ENCODE assay signal across 1 cellular context in the genomic region with DNA sequence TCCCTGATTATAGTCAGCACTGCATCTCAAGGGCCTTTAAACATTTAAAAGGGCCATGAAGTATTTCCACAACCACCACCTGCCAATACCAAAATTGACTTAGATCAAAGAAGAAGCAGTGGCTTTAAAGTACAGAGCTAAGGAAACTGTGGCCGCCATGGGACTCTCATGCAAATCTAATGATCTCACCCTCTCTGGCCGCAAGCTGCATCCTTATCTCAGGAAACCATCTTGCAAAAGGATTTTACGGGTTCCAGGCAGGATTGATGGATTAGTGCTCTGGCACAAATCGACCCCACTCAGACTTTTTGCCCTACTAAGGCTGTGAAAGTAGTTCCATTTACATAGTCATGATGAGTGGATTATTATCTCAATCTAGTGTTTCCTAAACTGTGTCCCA.
TF ChIP-seq lines count a peak whose summit lies in the region.

No MANE protein-coding gene starts in this region.

TF ChIP-seq in HEK293, 187 proteins besides CTCF, POLR2A, EP300 and RAD21 (continued from another document):
- TF ChIP-seq, protein P1, sequence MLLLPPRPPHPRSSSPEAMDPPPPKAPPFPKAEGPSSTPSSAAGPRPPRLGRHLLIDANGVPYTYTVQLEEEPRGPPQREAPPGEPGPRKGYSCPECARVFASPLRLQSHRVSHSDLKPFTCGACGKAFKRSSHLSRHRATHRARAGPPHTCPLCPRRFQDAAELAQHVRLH (tag by site-specific recombination; IDR thresholded peaks at IDR 0.05): no peak
- TF ChIP-seq ZNF416 (tag by site-specific recombination; IDR thresholded peaks at IDR 0.05) (no peak), ZBTB17 (tag by site-specific recombination; IDR thresholded peaks at IDR 0.05) (peak; percentile 80), ZNF677 (tag by site-specific recombination; IDR thresholded peaks at IDR 0.05) (no peak), TCF7L2 (IDR thresholded peaks at IDR 0.05; ENCODE audit: borderline replicate concordance, low read depth, low read length) (peak; percentile 68), ZNF140 (tag by site-specific recombination; IDR thresholded peaks at IDR 0.05) (no peak), IKZF3 (tag by site-specific recombination; IDR thresholded peaks at IDR 0.05) (peak; percentile 74), ZNF2 (tag by site-specific recombination; IDR thresholded peaks at IDR 0.05) (no peak), ZNF843 (tag by site-specific recombination; IDR thresholded peaks at IDR 0.05) (0 out of 2 replicates have a peak, but pooled peaks have one; percentile 36), GLIS2 (tag by site-specific recombination; IDR thresholded peaks at IDR 0.05) (peak; percentile 13; the same call in 1 of the 2 replicates), MZF1 (tag by site-specific recombination; IDR thresholded peaks at IDR 0.05; ENCODE audit: borderline replicate concordance) (0 out of 2 replicates have a peak, but pooled peaks have one; percentile 26), ZFP69B (tag by site-specific recombination; IDR thresholded peaks at IDR 0.05) (peak; percentile 51; the same call in 1 of the 2 replicates), KLF9 (tag by site-specific recombination; IDR thresholded peaks at IDR 0.05; ENCODE audit: low read depth) (no peak), ZNF366 (tag by site-specific recombination; conservative IDR thresholded peaks at IDR 0.05) (peak; percentile 49), ZNF747 (tag by site-specific recombination; IDR thresholded peaks at IDR 0.05) (no peak), ZNF214 (tag by site-specific recombination; IDR thresholded peaks at IDR 0.05; ENCODE audit: borderline replicate concordance) (no peak), ZNF629 (tag by site-specific recombination; IDR thresholded peaks at IDR 0.05) (no peak), SALL2 (tag by site-specific recombination; IDR thresholded peaks at IDR 0.05; ENCODE audit: borderline replicate concordance) (no peak), ZNF114 (tag by site-specific recombination; IDR thresholded peaks at IDR 0.05) (no peak), ZNF184 (tag by site-specific recombination; IDR thresholded peaks at IDR 0.05) (0 out of 2 replicates have a peak, but pooled peaks have one; percentile 31)
- TF ChIP-seq, protein P2, sequence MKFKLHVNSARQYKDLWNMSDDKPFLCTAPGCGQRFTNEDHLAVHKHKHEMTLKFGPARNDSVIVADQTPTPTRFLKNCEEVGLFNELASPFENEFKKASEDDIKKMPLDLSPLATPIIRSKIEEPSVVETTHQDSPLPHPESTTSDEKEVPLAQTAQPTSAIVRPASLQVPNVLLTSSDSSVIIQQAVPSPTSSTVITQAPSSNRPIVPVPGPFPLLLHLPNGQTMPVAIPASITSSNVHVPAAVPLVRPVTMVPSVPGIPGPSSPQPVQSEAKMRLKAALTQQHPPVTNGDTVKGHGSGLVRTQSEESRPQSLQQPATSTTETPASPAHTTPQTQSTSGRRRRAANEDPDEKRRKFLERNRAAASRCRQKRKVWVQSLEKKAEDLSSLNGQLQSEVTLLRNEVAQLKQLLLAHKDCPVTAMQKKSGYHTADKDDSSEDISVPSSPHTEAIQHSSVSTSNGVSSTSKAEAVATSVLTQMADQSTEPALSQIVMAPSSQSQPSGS (tag by site-specific recombination; IDR thresholded peaks at IDR 0.05; ENCODE audit: low read depth): peak; percentile 41; the same call in 1 of the 2 replicates
- TF ChIP-seq, protein P3, sequence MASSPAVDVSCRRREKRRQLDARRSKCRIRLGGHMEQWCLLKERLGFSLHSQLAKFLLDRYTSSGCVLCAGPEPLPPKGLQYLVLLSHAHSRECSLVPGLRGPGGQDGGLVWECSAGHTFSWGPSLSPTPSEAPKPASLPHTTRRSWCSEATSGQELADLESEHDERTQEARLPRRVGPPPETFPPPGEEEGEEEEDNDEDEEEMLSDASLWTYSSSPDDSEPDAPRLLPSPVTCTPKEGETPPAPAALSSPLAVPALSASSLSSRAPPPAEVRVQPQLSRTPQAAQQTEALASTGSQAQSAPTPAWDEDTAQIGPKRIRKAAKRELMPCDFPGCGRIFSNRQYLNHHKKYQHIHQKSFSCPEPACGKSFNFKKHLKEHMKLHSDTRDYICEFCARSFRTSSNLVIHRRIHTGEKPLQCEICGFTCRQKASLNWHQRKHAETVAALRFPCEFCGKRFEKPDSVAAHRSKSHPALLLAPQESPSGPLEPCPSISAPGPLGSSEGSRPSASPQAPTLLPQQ (tag by site-specific recombination; IDR thresholded peaks at IDR 0.05): peak; percentile 78
- TF ChIP-seq, protein P4, sequence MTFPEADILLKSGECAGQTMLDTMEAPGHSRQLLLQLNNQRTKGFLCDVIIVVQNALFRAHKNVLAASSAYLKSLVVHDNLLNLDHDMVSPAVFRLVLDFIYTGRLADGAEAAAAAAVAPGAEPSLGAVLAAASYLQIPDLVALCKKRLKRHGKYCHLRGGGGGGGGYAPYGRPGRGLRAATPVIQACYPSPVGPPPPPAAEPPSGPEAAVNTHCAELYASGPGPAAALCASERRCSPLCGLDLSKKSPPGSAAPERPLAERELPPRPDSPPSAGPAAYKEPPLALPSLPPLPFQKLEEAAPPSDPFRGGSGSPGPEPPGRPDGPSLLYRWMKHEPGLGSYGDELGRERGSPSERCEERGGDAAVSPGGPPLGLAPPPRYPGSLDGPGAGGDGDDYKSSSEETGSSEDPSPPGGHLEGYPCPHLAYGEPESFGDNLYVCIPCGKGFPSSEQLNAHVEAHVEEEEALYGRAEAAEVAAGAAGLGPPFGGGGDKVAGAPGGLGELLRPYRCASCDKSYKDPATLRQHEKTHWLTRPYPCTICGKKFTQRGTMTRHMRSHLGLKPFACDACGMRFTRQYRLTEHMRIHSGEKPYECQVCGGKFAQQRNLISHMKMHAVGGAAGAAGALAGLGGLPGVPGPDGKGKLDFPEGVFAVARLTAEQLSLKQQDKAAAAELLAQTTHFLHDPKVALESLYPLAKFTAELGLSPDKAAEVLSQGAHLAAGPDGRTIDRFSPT (tag by site-specific recombination; IDR thresholded peaks at IDR 0.05): peak; percentile 69; the same call in 1 of the 2 replicates
